Comparison of ENCODE assay signal across 23 cellular contexts in genomic region chr14:100494645-100495044, GRCh38.
A peak's percentile ranks its signal among the peaks of the same experiment; 100 is the strongest.
DNase-seq lines count a peak whose midpoint lies in the region; ATAC-seq, FAIRE-seq and TF ChIP-seq lines count a peak whose summit lies in the region.
"Had no signal": no experiment of that assay in that cellular context is flagged by ENCODE, and none has a peak within 500 bp of the region (broad histone marks: within the 10 kb centered on the region; RNA-seq: fewer than 3 reads in every experiment).

No MANE protein-coding gene starts in this region.

- H3K4me3 ChIP-seq in body of pancreas (no peak overlapping the region), pancreas (no peak overlapping the region), spleen (no peak overlapping the region)
- H3K4me3 ChIP-seq: A549; BLaER1 treated with 17β-estradiol and CSF1 and Interleukin-3, amounts not matched to agents 10 nM and 100 nM had no signal

- intact Hi-C loops in body of pancreas (cut with DNase I), result no loop called here
- intact Hi-C loops in left colon (cut with DNase I, micrococcal nuclease), result no loop called here
- intact Hi-C loops in pancreas (cut with DNase I), result no loop called here
- intact Hi-C loops in spleen (cut with DNase I; ENCODE audit: low total_unique reads), result no loop called here

- DNase-seq in NCI-H460 (ENCODE audit: extremely low read depth, low read depth) (peak; percentile 13), body of pancreas (peak in 1 of 4 donors; percentile 16), left colon (no peak), pancreas (peak in 1 of 6 donors; percentile 45), spleen (no peak), kidney glomerular epithelial cell (lab: John Stamatoyannopoulos, UW) (no peak), T1000 (lab: John Stamatoyannopoulos, UW) (no peak)
- DNase-seq: AML-193; Caco-2; Calu3; CD4-positive, alpha-beta T cell; CD8-positive, alpha-beta T cell; DMS79 treated with DMSO at 0.1 percent for 48 hours; GF-D8 had no signal

- ATAC-seq in body of pancreas, result peak; percentile 30
- ATAC-seq in left colon, result peak; percentile 71
- ATAC-seq in pancreas, result peak; percentile 56 to 98 (median 65)
- no peak for ATAC-seq in HG02885 (IDR thresholded peaks at IDR 0.05; ENCODE audit: poor library complexity, unreplicated experiment)
- ATAC-seq: A549; CD8-positive, alpha-beta T cell had no signal

- TF ChIP-seq POLR2A in body of pancreas (IDR thresholded peaks at IDR 0.05) (no peak), spleen (IDR thresholded peaks at IDR 0.05) (no peak)

- 58 to 69% methylated on average over 4 of the region's 4 CpGs for WGBS in body of pancreas, 2 donors
- WGBS in pancreas, 2 donors, result 54 to 59% methylated on average over 4 of the region's 4 CpGs
- 79 to 93% (median 84%) methylated on average over 4 of the region's 4 CpGs for WGBS in spleen, 5 donors

- H3K9me3 ChIP-seq in body of pancreas, result no peaks in the 10 kb centered on the region
- no peaks in the 10 kb centered on the region for H3K9me3 ChIP-seq in pancreas
- peaks cover 0 to 8% (median 0%) of the 10 kb centered on the region in 8 donors for H3K9me3 ChIP-seq in spleen
- H3K9me3 ChIP-seq: A549, Caco-2 had no signal

- H3K27ac ChIP-seq in body of pancreas, result no peak overlapping the region
- H3K27ac ChIP-seq in pancreas, result no peak overlapping the region
- no peak overlapping the region for H3K27ac ChIP-seq in spleen
- H3K27ac ChIP-seq: 22Rv1; A549; BLaER1 treated with 17β-estradiol and CSF1 and Interleukin-3, amounts not matched to agents 10 nM and 100 nM; C4-2B had no signal

- TF ChIP-seq CTCF in body of pancreas (IDR thresholded peaks at IDR 0.05), result no peak
- no peak for TF ChIP-seq CTCF in pancreas (IDR thresholded peaks at IDR 0.05)
- no peak for TF ChIP-seq CTCF in spleen (IDR thresholded peaks at IDR 0.05 in 8 of 11, conservative IDR thresholded peaks at IDR 0.05 in 3 of 11)

- no peaks in the 10 kb centered on the region for H3K36me3 ChIP-seq in body of pancreas (replicated peaks in 1 of 2; ENCODE audit: insufficient read depth in 1 of 2, low read depth in 2 of 2)
- H3K36me3 ChIP-seq in pancreas, result no peaks in the 10 kb centered on the region
- peaks cover 0 to 3% (median 0%) of the 10 kb centered on the region in 6 donors for H3K36me3 ChIP-seq in spleen

- FAIRE-seq in pancreas (lab: Jason Lieb, UNC), result no peak
- FAIRE-seq: A549, D721Med, G401.6, GM12891, GM19239 had no signal

- H3K4me1 ChIP-seq in body of pancreas (no peaks in the 10 kb centered on the region), pancreas (no peaks in the 10 kb centered on the region), spleen (peaks cover 0 to 6% (median 0%) of the 10 kb centered on the region in 6 donors)
- H3K4me1 ChIP-seq: A549, Caco-2 had no signal

- H3K27me3 ChIP-seq in body of pancreas, result no peaks in the 10 kb centered on the region
- H3K27me3 ChIP-seq in pancreas, result no peaks in the 10 kb centered on the region
- H3K27me3 ChIP-seq in spleen (replicated peaks in 1 of 7), result no peaks in the 10 kb centered on the region
- H3K27me3 ChIP-seq: BLaER1 treated with 17β-estradiol and CSF1 and Interleukin-3, amounts not matched to agents 10 nM and 100 nM had no signal
